Comparison of ENCODE assay signal across 1 cellular context in the genomic region with DNA sequence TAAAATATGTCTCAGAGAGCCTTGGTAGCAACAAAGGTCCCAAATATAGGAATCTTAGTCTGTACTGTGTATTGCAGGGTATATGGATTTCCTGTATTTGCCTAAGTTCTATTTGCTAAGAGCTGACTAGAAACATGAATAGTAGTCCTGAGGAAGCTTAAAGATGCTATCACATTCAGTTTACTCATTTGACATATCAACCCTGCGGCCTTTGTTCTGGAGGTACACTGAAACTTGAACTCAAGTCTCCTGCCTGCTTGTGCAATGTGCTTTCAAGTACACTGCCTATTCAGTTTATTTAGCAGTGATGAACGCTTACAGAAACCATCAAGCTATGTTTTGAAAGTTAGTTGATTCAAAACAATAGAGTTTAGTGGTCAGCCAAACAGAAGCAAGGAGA.
TF ChIP-seq lines count a peak whose summit lies in the region.

No MANE protein-coding gene starts in this region.

TF ChIP-seq in HepG2, 621 proteins besides CTCF, POLR2A, EP300 and RAD21 (continued from another document and continues in another):
- TF ChIP-seq AHDC1 (CRISPR knock-in tag; IDR thresholded peaks at IDR 0.05; ENCODE audit: borderline replicate concordance) (peak; percentile 82), ZNF747 (CRISPR knock-in tag; IDR thresholded peaks at IDR 0.05; ENCODE audit: borderline replicate concordance) (0 out of 2 replicates have a peak, but pooled peaks have one; percentile 32), AFF4 (CRISPR knock-in tag; IDR thresholded peaks at IDR 0.05) (no peak), ZBTB3 (CRISPR knock-in tag; IDR thresholded peaks at IDR 0.05; ENCODE audit: borderline replicate concordance, low read depth) (peak; percentile 94; the same call in 1 of the 2 replicates), TCF12 (IDR thresholded peaks at IDR 0.05) (no peak), TCF12 (CRISPR knock-in tag; IDR thresholded peaks at IDR 0.05) (no peak), SOX13 (IDR thresholded peaks at IDR 0.05) (peak; percentile 88), SOX13 (CRISPR knock-in tag; conservative IDR thresholded peaks at IDR 0.05 in 1 of 2, IDR thresholded peaks at IDR 0.05 in 1 of 2) (peak in 1 of 2 experiments; percentile 97; a peak in 2 of 4 replicates), KLF11 (CRISPR knock-in tag; IDR thresholded peaks at IDR 0.05) (no peak), NCOA5 (CRISPR knock-in tag; IDR thresholded peaks at IDR 0.05) (no peak), AGO1 (IDR thresholded peaks at IDR 0.05; ENCODE audit: low read depth, low read length, poor library complexity, severe bottlenecking) (no peak), SIN3B (IDR thresholded peaks at IDR 0.05; ENCODE audit: low read length) (no peak), MTF1 (CRISPR knock-in tag; IDR thresholded peaks at IDR 0.05) (no peak), POGZ (CRISPR knock-in tag; IDR thresholded peaks at IDR 0.05) (peak; percentile 87), THAP11 (CRISPR knock-in tag; IDR thresholded peaks at IDR 0.05) (peak; percentile 63), DRAP1 (CRISPR knock-in tag; IDR thresholded peaks at IDR 0.05) (0 out of 2 replicates have a peak, but pooled peaks have one; percentile 16), TAF15 (IDR thresholded peaks at IDR 0.05; ENCODE audit: low read depth, low read length, poor library complexity, severe bottlenecking) (no peak), SKIL (CRISPR knock-in tag; IDR thresholded peaks at IDR 0.05; ENCODE audit: borderline replicate concordance) (no peak), PRDM15 (CRISPR knock-in tag; IDR thresholded peaks at IDR 0.05) (no peak), PHF21A (CRISPR knock-in tag; IDR thresholded peaks at IDR 0.05) (peak; percentile 46), ZNF704 (CRISPR knock-in tag; IDR thresholded peaks at IDR 0.05; ENCODE audit: borderline replicate concordance) (no peak), TCF7 (IDR thresholded peaks at IDR 0.05; ENCODE audit: low read depth) (peak; percentile 91), ZNF660 (CRISPR knock-in tag; IDR thresholded peaks at IDR 0.05; ENCODE audit: borderline replicate concordance, low read depth) (no peak), ZNF12 (CRISPR knock-in tag; IDR thresholded peaks at IDR 0.05) (peak; percentile 36; the same call in 1 of the 2 replicates), ERF (CRISPR knock-in tag; IDR thresholded peaks at IDR 0.05) (peak; percentile 82; the same call in 1 of the 2 replicates), ARID3A (IDR thresholded peaks at IDR 0.05; ENCODE audit: low read depth, low read length) (peak; percentile 69; the same call in 1 of the 2 replicates), ARID2 (CRISPR knock-in tag; IDR thresholded peaks at IDR 0.05; ENCODE audit: borderline replicate concordance) (no peak), ZMYM3 (CRISPR knock-in tag; IDR thresholded peaks at IDR 0.05) (peak; percentile 68; the same call in 1 of the 2 replicates), ZNF776 (CRISPR knock-in tag; IDR thresholded peaks at IDR 0.05) (no peak), PHF8 (CRISPR knock-in tag; IDR thresholded peaks at IDR 0.05) (no peak), HDAC1 (CRISPR knock-in tag; IDR thresholded peaks at IDR 0.05) (peak; percentile 75), MIXL1 (CRISPR knock-in tag; IDR thresholded peaks at IDR 0.05) (peak; percentile 52; the same call in 1 of the 2 replicates), NFATC3 (CRISPR knock-in tag; IDR thresholded peaks at IDR 0.05) (no peak), MIER3 (CRISPR knock-in tag; IDR thresholded peaks at IDR 0.05; ENCODE audit: borderline replicate concordance) (peak; percentile 87; the same call in 1 of the 2 replicates)
- TF ChIP-seq, protein P1, sequence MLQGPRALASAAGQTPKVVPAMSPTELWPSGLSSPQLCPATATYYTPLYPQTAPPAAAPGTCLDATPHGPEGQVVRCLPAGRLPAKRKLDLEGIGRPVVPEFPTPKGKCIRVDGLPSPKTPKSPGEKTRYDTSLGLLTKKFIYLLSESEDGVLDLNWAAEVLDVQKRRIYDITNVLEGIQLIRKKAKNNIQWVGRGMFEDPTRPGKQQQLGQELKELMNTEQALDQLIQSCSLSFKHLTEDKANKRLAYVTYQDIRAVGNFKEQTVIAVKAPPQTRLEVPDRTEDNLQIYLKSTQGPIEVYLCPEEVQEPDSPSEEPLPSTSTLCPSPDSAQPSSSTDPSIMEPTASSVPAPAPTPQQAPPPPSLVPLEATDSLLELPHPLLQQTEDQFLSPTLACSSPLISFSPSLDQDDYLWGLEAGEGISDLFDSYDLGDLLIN (CRISPR knock-in tag; IDR thresholded peaks at IDR 0.05; ENCODE audit: borderline replicate concordance): no peak
- TF ChIP-seq, protein P2, sequence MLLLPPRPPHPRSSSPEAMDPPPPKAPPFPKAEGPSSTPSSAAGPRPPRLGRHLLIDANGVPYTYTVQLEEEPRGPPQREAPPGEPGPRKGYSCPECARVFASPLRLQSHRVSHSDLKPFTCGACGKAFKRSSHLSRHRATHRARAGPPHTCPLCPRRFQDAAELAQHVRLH (CRISPR knock-in tag; IDR thresholded peaks at IDR 0.05; ENCODE audit: borderline replicate concordance, low read depth): no peak
- TF ChIP-seq, protein P3, sequence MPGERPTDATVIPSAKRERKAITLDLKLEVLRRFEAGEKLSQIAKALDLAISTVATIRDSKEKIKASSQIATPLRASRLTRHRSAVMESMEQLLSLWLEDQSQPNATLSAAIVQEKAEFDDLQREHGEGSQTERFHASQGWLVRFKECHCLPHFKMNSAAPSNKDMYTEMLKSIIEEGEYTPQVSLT (CRISPR knock-in tag; IDR thresholded peaks at IDR 0.05; ENCODE audit: borderline replicate concordance, low read depth): no peak
